Comparison of ENCODE assay signal across 15 cellular contexts in genomic region chr11:110763249-110764011, GRCh38. TPM values are rescaled to one million over a fixed set of nuclear protein-coding genes. Genes with fewer than 3 reads are reported as not detected.
DNase-seq lines count a peak whose midpoint lies in the region; ATAC-seq, FAIRE-seq and TF ChIP-seq lines count a peak whose summit lies in the region.
"Had no signal": no experiment of that assay in that cellular context is flagged by ENCODE, and none has a peak within 500 bp of the region (broad histone marks: within the 10 kb centered on the region; RNA-seq: fewer than 3 reads in every experiment).

No MANE protein-coding gene starts in this region.

- no peak overlapping the region for H2AFZ ChIP-seq in IMR-90 (replicated peaks; ENCODE audit: low read length, poor library complexity)

- BruUV-seq in IMR-90 (replicated peaks; lab: Mats Ljungman, UMichigan), result no TSS peak

- no peak overlapping the region for H4K5ac ChIP-seq in IMR-90 (ENCODE audit: low read depth, low read length)

- peak overlapping the region; percentile 62 for H3K18ac ChIP-seq in IMR-90 (ENCODE audit: low read depth, low read length)

- peak; percentile 9 for DNase-seq in AG08395 (ENCODE audit: low spot score)
- DNase-seq in IMR-90, result peak; percentile 80
- peak; percentile 70 for DNase-seq in brain pericyte (ENCODE audit: low read depth, low spot score)
- DNase-seq in mucosa of gallbladder (ENCODE audit: low spot score), result peak; percentile 47
- no peak for DNase-seq in GM19239 (ENCODE audit: insufficient read length, low spot score)
- DNase-seq: Calu3; NCI-H82; spleen; stimulated activated naive CD4-positive, alpha-beta T cell treated with Interleukin-2 at 50 U/mL for 16 hours had no signal

- no peaks in the 10 kb centered on the region for H4K20me1 ChIP-seq in IMR-90 (ENCODE audit: insufficient read depth, low read length)

- peaks cover 11% of the 10 kb centered on the region for H3K4me1 ChIP-seq in IMR-90 (ENCODE audit: control insufficient read depth, insufficient read depth, low read length)

- no peaks in the 10 kb centered on the region for H3K79me1 ChIP-seq in IMR-90 (ENCODE audit: low read depth in 1 of 2, low read length in 2 of 2)

- POLR2A ChIA-PET in IMR-90 (lab: Charles Lee; ENCODE audit: unreplicated experiment), result no interaction called here

- no peak for TF ChIP-seq RAD21 in IMR-90 (IDR thresholded peaks at IDR 0.05; ENCODE audit: low read length)

- no peak overlapping the region; the same call in 1 of the 2 replicates for H4K91ac ChIP-seq in IMR-90 (ENCODE audit: insufficient read depth, low read depth, low read length)

- peak overlapping the region; percentile 67 for H2BK120ac ChIP-seq in IMR-90 (ENCODE audit: low read depth, low read length)

- no peak for TF ChIP-seq CTCF in IMR-90 (conservative IDR thresholded peaks at IDR 0.05; ENCODE audit: low read depth, low read length)

- ATAC-seq in IMR-90 (ENCODE audit: low read depth) (peak; percentile 52), HG03565 (IDR thresholded peaks at IDR 0.05; ENCODE audit: unreplicated experiment) (no peak), HG03135 (IDR thresholded peaks at IDR 0.05; ENCODE audit: unreplicated experiment) (no peak), HG02981 (IDR thresholded peaks at IDR 0.05; ENCODE audit: unreplicated experiment) (no peak)

- no peaks in the 10 kb centered on the region for H3K27me3 ChIP-seq in IMR-90 (ENCODE audit: control insufficient read depth, insufficient read depth, low read length)
- H3K27me3 ChIP-seq: spleen had no signal

- no peak overlapping the region for H3K14ac ChIP-seq in IMR-90 (replicated peaks; ENCODE audit: low read depth, low read length)

- H3K9ac ChIP-seq in IMR-90 (ENCODE audit: low read depth, low read length), result no peak overlapping the region

- peak overlapping the region; percentile 0; the same call in 1 of the 2 replicates for H3K23ac ChIP-seq in IMR-90 (ENCODE audit: low read depth, low read length)

- H2BK5ac ChIP-seq in IMR-90 (ENCODE audit: low read depth, low read length, poor library complexity, severe bottlenecking), result peak overlapping the region; percentile 56

- dilution Hi-C loops in IMR-90 (cut with HindIII; ENCODE audit: low sequenced_read_pairs, unreplicated experiment), result no loop called here

- peak overlapping the region; percentile 26 for H3K4me2 ChIP-seq in IMR-90 (ENCODE audit: low read depth, low read length)

- intact Hi-C loops in IMR-90 (cut with micrococcal nuclease), result loop anchor here (2.0 kb wide), 1 partner anchor 467 kb away; no protein-coding TSS in a partner anchor

- in situ Hi-C loops in IMR-90 (cut with MboI; ENCODE audit: low sequenced_read_pairs), result no loop called here

- peak overlapping the region; percentile 86; the same call in 1 of the 2 replicates for H3K27ac ChIP-seq in IMR-90 (ENCODE audit: insufficient read depth, low read length)
- H3K27ac ChIP-seq: spleen had no signal

- H2BK15ac ChIP-seq in IMR-90 (ENCODE audit: low read depth, low read length), result no peak overlapping the region

- H3K56ac ChIP-seq in IMR-90 (ENCODE audit: extremely low read depth, insufficient read depth, low read length), result peak overlapping the region; percentile 11; the same call in 1 of the 2 replicates

- H2AK5ac ChIP-seq in IMR-90 (ENCODE audit: low read depth, low read length), result no peak overlapping the region

- no peaks in the 10 kb centered on the region for H3K36me3 ChIP-seq in IMR-90 (ENCODE audit: control insufficient read depth, insufficient read depth, low read length)
- H3K36me3 ChIP-seq: spleen had no signal

- no peaks in the 10 kb centered on the region for H3K9me3 ChIP-seq in IMR-90 (ENCODE audit: control insufficient read depth, insufficient read depth, low read length)
- H3K9me3 ChIP-seq: spleen had no signal

- FAIRE-seq in GM19239 (lab: Jason Lieb, UNC), result no peak
- FAIRE-seq: H54 had no signal

- H2AK9ac ChIP-seq in IMR-90 (replicated peaks; ENCODE audit: low read depth, low read length, poor library complexity), result no peak overlapping the region

- TF ChIP-seq POLR2A in IMR-90 (IDR thresholded peaks at IDR 0.05; ENCODE audit: low read depth, low read length), result no peak

- CTCF ChIA-PET in IMR-90 (lab: Yijun Ruan, JAX), result interaction anchor here (0.6 to 2.1 kb wide), 2 partner anchors 11 to 43 kb away, joined by 4 to 7 read pairs; no protein-coding TSS in a partner anchor

- no peak overlapping the region for H3K4me3 ChIP-seq in IMR-90 (ENCODE audit: insufficient read depth, low read depth, low read length)
- H3K4me3 ChIP-seq: spleen had no signal

- H2BK20ac ChIP-seq in IMR-90 (ENCODE audit: low read depth, low read length), result peak overlapping the region; percentile 12; the same call in 1 of the 2 replicates

- WGBS in IMR-90 (ENCODE audit: extremely low coverage in 2 of 2, insufficient read length in 1 of 2), 2 experiments, result no CpG with 5 or more reads among the region's 2 CpGs

- H3K9me1 ChIP-seq in IMR-90 (ENCODE audit: insufficient read depth, low read length), result peaks cover 4% of the 10 kb centered on the region

- H3K4ac ChIP-seq in IMR-90 (ENCODE audit: low read depth, low read length), result peak overlapping the region; percentile 13; the same call in 1 of the 2 replicates

- peak overlapping the region; percentile 6 to 70; a peak in 2 of 4 replicates for H4K8ac ChIP-seq in IMR-90 (ENCODE audit: low read depth in 2 of 2, low read length in 2 of 2)

TF ChIP-seq in IMR-90, 13 proteins besides CTCF, POLR2A, EP300 and RAD21:
- TF ChIP-seq BHLHE40 (IDR thresholded peaks at IDR 0.05; ENCODE audit: low read depth, low read length), result peak; percentile 84
- no peak for TF ChIP-seq MAFK (IDR thresholded peaks at IDR 0.05; ENCODE audit: low read depth, low read length)
- TF ChIP-seq MAZ (IDR thresholded peaks at IDR 0.05; ENCODE audit: borderline replicate concordance, low read depth, low read length), result no peak
- TF ChIP-seq MXI1 (IDR thresholded peaks at IDR 0.05; ENCODE audit: borderline replicate concordance, low read depth, low read length), result no peak
- no peak for TF ChIP-seq USF2 (IDR thresholded peaks at IDR 0.05; ENCODE audit: low read depth, low read length)
- TF ChIP-seq ELK1 (IDR thresholded peaks at IDR 0.05; ENCODE audit: borderline replicate concordance, low read depth, low read length), result no peak
- peak; percentile 18; the same call in 1 of the 2 replicates for TF ChIP-seq CEBPB (IDR thresholded peaks at IDR 0.05; ENCODE audit: low read depth, low read length)
- no peak for TF ChIP-seq CHD1 (IDR thresholded peaks at IDR 0.05; ENCODE audit: low read depth, low read length)
- TF ChIP-seq FOS (IDR thresholded peaks at IDR 0.05; ENCODE audit: low read depth, low read length), result no peak
- no peak for TF ChIP-seq RCOR1 (IDR thresholded peaks at IDR 0.05; ENCODE audit: insufficient replicate concordance, low read length)
- no peak for TF ChIP-seq SMC3 (IDR thresholded peaks at IDR 0.05; ENCODE audit: low read depth, low read length)
- peak; percentile 21; the same call in 1 of the 2 replicates for TF ChIP-seq NFE2L2 (IDR thresholded peaks at IDR 0.05; ENCODE audit: low read depth, low read length)
- no peak for TF ChIP-seq RFX5 (IDR thresholded peaks at IDR 0.05; ENCODE audit: low read depth, low read length)

RNA-seq across cellular contexts. Expression of gene ARHGAP20, which starts 51.2 kb away (rescaled TPM):
- 2.5 and 2.8 TPM in 2 replicates for total RNA-seq in IMR-90 (2012; rRNA removed)
- 1.2 and 1.4 TPM in 2 replicates for polyA plus RNA-seq in IMR-90 (2012; rRNA removed)
- 0.36 TPM in 2 replicates for polyA plus RNA-seq in IMR-90 (2012; cell fraction: cytosol; rRNA removed)
- 0.82 and 6.0 TPM in 2 replicates for polyA plus RNA-seq in IMR-90 (2012; cell fraction: nucleus; rRNA removed; ENCODE audit: low replicate concordance)
- total RNA-seq in mucosa of gallbladder, result 2.7 TPM
- total RNA-seq: activated T-helper 1 cell treated with anti-CD3 and anti-CD28 coated beads, Interleukin-12 subunit alpha, Interleukin-12 subunit beta, Interleukin-2, Interleukin-4 antibody, amounts not matched to agents 30 ng/mL and 10 ng/mL and 1 ng/mL, durations not matched to agents 14 hours and 24 hours and 36 hours; Calu3; T-helper 2 cell treated with Interferon-gamma antibody and Interleukin-4, amounts not matched to agents 100 ng/mL and 5 ng/mL, for 36 hours had no signal
